1 cellular context compared by ENCODE assay signal in genomic region chr22:50481440-50482106, GRCh38.
A peak's percentile ranks its signal among the peaks of the same experiment; 100 is the strongest.
TF ChIP-seq lines count a peak whose summit lies in the region.

Gene ADM2, plus strand, starts transcription at chr22:50481543. Its CDS starts 305 bp downstream, at chr22:50481848.

TF ChIP-seq in K562, 482 proteins besides CTCF, POLR2A, EP300 and RAD21 (continued from another document and continues in another):
- TF ChIP-seq ZBTB49 (CRISPR knock-in tag; IDR thresholded peaks at IDR 0.05; ENCODE audit: borderline replicate concordance) (no peak), VEZF1 (CRISPR knock-in tag; IDR thresholded peaks at IDR 0.05) (peak; percentile 69), MNT (conservative IDR thresholded peaks at IDR 0.05) (no peak), SRSF9 (IDR thresholded peaks at IDR 0.05; ENCODE audit: borderline replicate concordance, low read depth, low read length) (no peak), ZNF134 (CRISPR knock-in tag; conservative IDR thresholded peaks at IDR 0.05) (no peak), ZNF263 (CRISPR knock-in tag; IDR thresholded peaks at IDR 0.05; ENCODE audit: borderline replicate concordance) (no peak), RREB1 (CRISPR knock-in tag; IDR thresholded peaks at IDR 0.05) (no peak), NFATC3 (IDR thresholded peaks at IDR 0.05) (no peak), STAT6 (CRISPR knock-in tag; IDR thresholded peaks at IDR 0.05) (no peak), ZNF354B (CRISPR knock-in tag; IDR thresholded peaks at IDR 0.05) (no peak), ZNF12 (CRISPR knock-in tag; IDR thresholded peaks at IDR 0.05) (no peak), ZC3H11A (IDR thresholded peaks at IDR 0.05; ENCODE audit: low read depth, low read length) (no peak), ZNF76 (CRISPR knock-in tag; IDR thresholded peaks at IDR 0.05; ENCODE audit: borderline replicate concordance) (no peak), GABPB2 (CRISPR knock-in tag; conservative IDR thresholded peaks at IDR 0.05) (no peak), SMC3 (conservative IDR thresholded peaks at IDR 0.05; ENCODE audit: insufficient read depth, low read depth, low read length) (no peak), DACH1 (IDR thresholded peaks at IDR 0.05; ENCODE audit: partially characterized antibody) (no peak), PCBP2 (IDR thresholded peaks at IDR 0.05; ENCODE audit: low read depth, low read length, poor library complexity, severe bottlenecking) (no peak), ZSCAN32 (CRISPR knock-in tag; IDR thresholded peaks at IDR 0.05) (0 out of 2 replicates have a peak, but pooled peaks have one; percentile 55), PRPF4 (IDR thresholded peaks at IDR 0.05; ENCODE audit: insufficient read depth, low read depth, low read length, poor library complexity, severe bottlenecking) (peak; percentile 35), PURB (CRISPR knock-in tag; IDR thresholded peaks at IDR 0.05; ENCODE audit: low read depth) (no peak), KDM5B (IDR thresholded peaks at IDR 0.05; ENCODE audit: insufficient replicate concordance, low read depth, low read length) (no peak), ATF7 (IDR thresholded peaks at IDR 0.05) (no peak), ZFX (CRISPR knock-in tag; IDR thresholded peaks at IDR 0.05) (no peak), ZNF253 (CRISPR knock-in tag; conservative IDR thresholded peaks at IDR 0.05) (no peak), TGIF2 (CRISPR knock-in tag; IDR thresholded peaks at IDR 0.05) (no peak)
- TF ChIP-seq, protein P1, sequence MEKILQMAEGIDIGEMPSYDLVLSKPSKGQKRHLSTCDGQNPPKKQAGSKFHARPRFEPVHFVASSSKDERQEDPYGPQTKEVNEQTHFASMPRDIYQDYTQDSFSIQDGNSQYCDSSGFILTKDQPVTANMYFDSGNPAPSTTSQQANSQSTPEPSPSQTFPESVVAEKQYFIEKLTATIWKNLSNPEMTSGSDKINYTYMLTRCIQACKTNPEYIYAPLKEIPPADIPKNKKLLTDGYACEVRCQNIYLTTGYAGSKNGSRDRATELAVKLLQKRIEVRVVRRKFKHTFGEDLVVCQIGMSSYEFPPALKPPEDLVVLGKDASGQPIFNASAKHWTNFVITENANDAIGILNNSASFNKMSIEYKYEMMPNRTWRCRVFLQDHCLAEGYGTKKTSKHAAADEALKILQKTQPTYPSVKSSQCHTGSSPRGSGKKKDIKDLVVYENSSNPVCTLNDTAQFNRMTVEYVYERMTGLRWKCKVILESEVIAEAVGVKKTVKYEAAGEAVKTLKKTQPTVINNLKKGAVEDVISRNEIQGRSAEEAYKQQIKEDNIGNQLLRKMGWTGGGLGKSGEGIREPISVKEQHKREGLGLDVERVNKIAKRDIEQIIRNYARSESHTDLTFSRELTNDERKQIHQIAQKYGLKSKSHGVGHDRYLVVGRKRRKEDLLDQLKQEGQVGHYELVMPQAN (IDR thresholded peaks at IDR 0.05; ENCODE audit: borderline replicate concordance) = no peak
- TF ChIP-seq, protein P2, sequence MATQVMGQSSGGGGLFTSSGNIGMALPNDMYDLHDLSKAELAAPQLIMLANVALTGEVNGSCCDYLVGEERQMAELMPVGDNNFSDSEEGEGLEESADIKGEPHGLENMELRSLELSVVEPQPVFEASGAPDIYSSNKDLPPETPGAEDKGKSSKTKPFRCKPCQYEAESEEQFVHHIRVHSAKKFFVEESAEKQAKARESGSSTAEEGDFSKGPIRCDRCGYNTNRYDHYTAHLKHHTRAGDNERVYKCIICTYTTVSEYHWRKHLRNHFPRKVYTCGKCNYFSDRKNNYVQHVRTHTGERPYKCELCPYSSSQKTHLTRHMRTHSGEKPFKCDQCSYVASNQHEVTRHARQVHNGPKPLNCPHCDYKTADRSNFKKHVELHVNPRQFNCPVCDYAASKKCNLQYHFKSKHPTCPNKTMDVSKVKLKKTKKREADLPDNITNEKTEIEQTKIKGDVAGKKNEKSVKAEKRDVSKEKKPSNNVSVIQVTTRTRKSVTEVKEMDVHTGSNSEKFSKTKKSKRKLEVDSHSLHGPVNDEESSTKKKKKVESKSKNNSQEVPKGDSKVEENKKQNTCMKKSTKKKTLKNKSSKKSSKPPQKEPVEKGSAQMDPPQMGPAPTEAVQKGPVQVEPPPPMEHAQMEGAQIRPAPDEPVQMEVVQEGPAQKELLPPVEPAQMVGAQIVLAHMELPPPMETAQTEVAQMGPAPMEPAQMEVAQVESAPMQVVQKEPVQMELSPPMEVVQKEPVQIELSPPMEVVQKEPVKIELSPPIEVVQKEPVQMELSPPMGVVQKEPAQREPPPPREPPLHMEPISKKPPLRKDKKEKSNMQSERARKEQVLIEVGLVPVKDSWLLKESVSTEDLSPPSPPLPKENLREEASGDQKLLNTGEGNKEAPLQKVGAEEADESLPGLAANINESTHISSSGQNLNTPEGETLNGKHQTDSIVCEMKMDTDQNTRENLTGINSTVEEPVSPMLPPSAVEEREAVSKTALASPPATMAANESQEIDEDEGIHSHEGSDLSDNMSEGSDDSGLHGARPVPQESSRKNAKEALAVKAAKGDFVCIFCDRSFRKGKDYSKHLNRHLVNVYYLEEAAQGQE (CRISPR knock-in tag; IDR thresholded peaks at IDR 0.05; ENCODE audit: low read depth) = no peak
- TF ChIP-seq, protein P3, sequence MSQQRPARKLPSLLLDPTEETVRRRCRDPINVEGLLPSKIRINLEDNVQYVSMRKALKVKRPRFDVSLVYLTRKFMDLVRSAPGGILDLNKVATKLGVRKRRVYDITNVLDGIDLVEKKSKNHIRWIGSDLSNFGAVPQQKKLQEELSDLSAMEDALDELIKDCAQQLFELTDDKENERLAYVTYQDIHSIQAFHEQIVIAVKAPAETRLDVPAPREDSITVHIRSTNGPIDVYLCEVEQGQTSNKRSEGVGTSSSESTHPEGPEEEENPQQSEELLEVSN (IDR thresholded peaks at IDR 0.05; ENCODE audit: borderline replicate concordance in 1 of 2, extremely low read depth in 1 of 2, insufficient read depth in 1 of 2, insufficient read length in 1 of 2, low read depth in 1 of 2, low read length in 1 of 2, poor library complexity in 1 of 2, severe bottlenecking in 1 of 2) = no peak
- TF ChIP-seq, protein P4, sequence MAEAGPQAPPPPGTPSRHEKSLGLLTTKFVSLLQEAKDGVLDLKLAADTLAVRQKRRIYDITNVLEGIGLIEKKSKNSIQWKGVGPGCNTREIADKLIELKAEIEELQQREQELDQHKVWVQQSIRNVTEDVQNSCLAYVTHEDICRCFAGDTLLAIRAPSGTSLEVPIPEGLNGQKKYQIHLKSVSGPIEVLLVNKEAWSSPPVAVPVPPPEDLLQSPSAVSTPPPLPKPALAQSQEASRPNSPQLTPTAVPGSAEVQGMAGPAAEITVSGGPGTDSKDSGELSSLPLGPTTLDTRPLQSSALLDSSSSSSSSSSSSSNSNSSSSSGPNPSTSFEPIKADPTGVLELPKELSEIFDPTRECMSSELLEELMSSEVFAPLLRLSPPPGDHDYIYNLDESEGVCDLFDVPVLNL (CRISPR knock-in tag; IDR thresholded peaks at IDR 0.05; ENCODE audit: low read depth) = no peak
